In the genomic region with DNA sequence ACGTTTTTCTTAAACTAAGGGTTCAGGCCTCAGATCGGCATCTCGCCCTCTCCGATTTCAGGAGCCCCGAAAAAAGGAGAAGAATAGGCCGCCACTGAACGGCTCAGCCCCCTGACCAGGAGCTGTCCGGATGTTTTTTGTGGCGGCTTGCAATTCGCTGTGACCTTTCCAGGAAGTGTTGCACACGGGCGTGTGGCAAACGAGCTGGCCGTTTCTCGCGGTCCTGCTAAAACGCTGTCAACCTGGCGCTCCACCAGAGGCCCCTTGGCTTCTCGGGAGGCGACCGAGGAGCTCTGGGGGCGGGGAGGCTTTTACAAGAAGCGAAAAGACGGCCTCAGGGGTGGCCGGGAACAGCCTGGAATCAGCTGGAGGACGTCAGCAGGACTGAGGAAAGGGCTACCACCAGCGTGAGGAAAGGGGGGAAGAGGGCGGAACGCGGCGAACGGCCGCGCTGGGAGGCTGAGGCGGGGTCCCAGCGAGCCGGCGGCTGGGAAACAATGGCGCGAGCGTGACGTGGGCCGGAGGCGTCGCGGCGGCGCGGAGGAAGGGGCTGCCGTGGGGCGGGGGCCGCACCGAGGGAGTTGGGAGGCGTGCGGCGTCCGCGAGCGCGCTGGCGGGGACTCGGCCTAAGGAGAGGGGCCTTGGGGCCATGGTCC, we compare ENCODE assay signal across 8 cellular contexts. TPM values are rescaled to one million over a fixed set of nuclear protein-coding genes. Genes with fewer than 3 reads are reported as not detected.
DNase-seq lines count a peak whose midpoint lies in the region; ATAC-seq and TF ChIP-seq lines count a peak whose summit lies in the region.

No MANE protein-coding gene starts in this region.

- peaks cover 35% of the 10 kb centered on the region for H3K4me1 Mint-ChIP-seq in endodermal cell

- H3K36me3 ChIP-seq in endodermal cell (ENCODE audit: control insufficient read depth, insufficient read depth, low read length) (peaks cover 10% of the 10 kb centered on the region), mesodermal cell (ENCODE audit: control insufficient read depth, insufficient read depth, low read length) (peaks cover 18% of the 10 kb centered on the region)

- H3K9me3 ChIP-seq in endodermal cell (ENCODE audit: control insufficient read depth, low read length) (no peaks in the 10 kb centered on the region), mesodermal cell (ENCODE audit: control insufficient read depth, low read length) (no peaks in the 10 kb centered on the region)

- H3K27me3 ChIP-seq in endodermal cell (ENCODE audit: control insufficient read depth, insufficient read depth, low read length, poor library complexity, severe bottlenecking): no peaks in the 10 kb centered on the region

- H3K9me3 Mint-ChIP-seq in endodermal cell: no peaks in the 10 kb centered on the region

- H3K4me3 ChIP-seq in endodermal cell (ENCODE audit: low read length) (peak overlapping the region; percentile 91), mesodermal cell (ENCODE audit: extremely low read depth, insufficient read depth, low read length, poor library complexity, severe bottlenecking) (peak overlapping the region; percentile 83)

- peak overlapping the region; percentile 91 for H3K9ac ChIP-seq in endodermal cell (ENCODE audit: extremely low read depth, low read length, poor library complexity, severe bottlenecking)

- H3K4me3 Mint-ChIP-seq in endodermal cell: peak overlapping the region; percentile 98

- peak overlapping the region; percentile 93 for H3K27ac Mint-ChIP-seq in endodermal cell

- TF ChIP-seq CTCF in endodermal cell (conservative IDR thresholded peaks at IDR 0.05): no peak

- no peaks in the 10 kb centered on the region for H3K27me3 Mint-ChIP-seq in endodermal cell (ENCODE audit: insufficient read depth)

- peak; percentile 67 for ATAC-seq in GM19023 (IDR thresholded peaks at IDR 0.05; ENCODE audit: unreplicated experiment)
- peak; percentile 61 for ATAC-seq in HG03159 (IDR thresholded peaks at IDR 0.05; ENCODE audit: unreplicated experiment)

- 0% methylated on average over 25 to 62 of the region's 62 CpGs for WGBS in endodermal cell (ENCODE audit: insufficient coverage in 1 of 2, insufficient read length in 1 of 2), 2 experiments
- 0% methylated on average over 49 to 62 of the region's 62 CpGs for WGBS in mesodermal cell (ENCODE audit: insufficient coverage in 2 of 2), 2 experiments

- H3K27ac ChIP-seq in endodermal cell (ENCODE audit: low read depth, low read length) (peak overlapping the region; percentile 93), mesodermal cell (ENCODE audit: low read depth, low read length, severe bottlenecking) (peak overlapping the region; percentile 97)

- DNase-seq in AML-193 (lab: John Stamatoyannopoulos, UW) (peak; percentile 83 to 90), NOMO-1 (lab: John Stamatoyannopoulos, UW; ENCODE audit: unreplicated experiment in 2 of 2) (peak; percentile 86 to 89), endodermal cell (peak; percentile 86)
- DNase-seq in activated CD8-positive, alpha-beta memory T cell treated with anti-CD3 and anti-CD28 coated beads for 48 hours (ENCODE audit: low read depth in 2 of 3, low spot score in 2 of 3): peak; percentile 36 to 44 (median 36)
- peak; percentile 11 to 23 for DNase-seq in stimulated activated CD8-positive, alpha-beta memory T cell treated with anti-CD3 and anti-CD28 coated beads, Interleukin-15, amount 100 ng/mL, for 4 hours (ENCODE audit: low read depth in 2 of 2)

- H3K4me1 ChIP-seq in endodermal cell (ENCODE audit: control insufficient read depth, insufficient read depth, low read length) (no peaks in the 10 kb centered on the region), mesodermal cell (ENCODE audit: control insufficient read depth, insufficient read depth, low read length, poor library complexity, severe bottlenecking) (peaks cover 20% of the 10 kb centered on the region)

- H3K36me3 Mint-ChIP-seq in endodermal cell (ENCODE audit: low read depth): peaks cover 12% of the 10 kb centered on the region

RNA-seq across cellular contexts. Expression of gene NT5C2, which starts 0.5 kb away (rescaled TPM):
- total RNA-seq in endodermal cell: 100 to 1,000 TPM; 122 to 148 TPM
- 61.6 TPM for polyA plus RNA-seq in endodermal cell (2013, experiment 1 of 2)
- 58.6 TPM for polyA plus RNA-seq in endodermal cell (2013, experiment 2 of 2)
- polyA plus RNA-seq in mesodermal cell (2013, experiment 1 of 2): 62.5 TPM
- polyA plus RNA-seq in mesodermal cell (2013, experiment 2 of 2): 65.1 TPM

RNA-seq across cellular contexts. Expression of gene RPEL1, which starts 53.1 kb away (rescaled TPM):
- total RNA-seq in endodermal cell: not detected
- not detected for polyA plus RNA-seq in endodermal cell (2013, experiment 1 of 2)
- not detected for polyA plus RNA-seq in endodermal cell (2013, experiment 2 of 2)
- polyA plus RNA-seq in mesodermal cell (2013, experiment 1 of 2): not detected
- polyA plus RNA-seq in mesodermal cell (2013, experiment 2 of 2): not detected

Comparison
In these comparisons a context has a peak if more than half of its experiments do, and no peak if none do; other contexts are left out.
1. Peak in every context shown above with its lines: DNase-seq, ATAC-seq, H3K4me3 ChIP-seq and H3K27ac ChIP-seq.
2. DNase-seq: peak in every context shown above with its lines; median percentile 88 in NOMO-1; 86 in AML-193; 86 in endodermal cell; 36 in activated CD8-positive, alpha-beta memory T cell treated with anti-CD3 and anti-CD28 coated beads for 48 hours; 17 in stimulated activated CD8-positive, alpha-beta memory T cell treated with anti-CD3 and anti-CD28 coated beads, Interleukin-15, amount 100 ng/mL, for 4 hours.